9 cellular contexts compared by ENCODE assay signal in genomic region chr15:78059110-78059839, GRCh38.
DNase-seq lines count a peak whose midpoint lies in the region; ATAC-seq and TF ChIP-seq lines count a peak whose summit lies in the region.
"Had no signal": no experiment of that assay in that cellular context is flagged by ENCODE, and none has a peak within 500 bp of the region (broad histone marks: within the 10 kb centered on the region; RNA-seq: fewer than 3 reads in every experiment).

No MANE protein-coding gene starts in this region.

- DNase-seq in LNCaP clone FGC (ENCODE audit: low read depth), result peak; percentile 50
- no peak for DNase-seq in activated naive CD8-positive, alpha-beta T cell treated with anti-CD3 and anti-CD28 coated beads, Interleukin-2, amount 50 U/mL, for 24 hours

- H3K36me3 ChIP-seq in BLaER1 treated with 17β-estradiol and CSF1 and Interleukin-3, amounts not matched to agents 10 nM and 100 nM, result no peaks in the 10 kb centered on the region; a peak in 1 of 22 replicates
- no peaks in the 10 kb centered on the region for H3K36me3 ChIP-seq in muscle layer of duodenum (ENCODE audit: control insufficient read depth in 1 of 2, insufficient read depth in 2 of 2, low read length in 2 of 2)

- peak overlapping the region; percentile 27 to 95 (median 87); a peak in 21 of 22 replicates for H3K27ac ChIP-seq in BLaER1 treated with 17β-estradiol and CSF1 and Interleukin-3, amounts not matched to agents 10 nM and 100 nM
- peak overlapping the region; percentile 48 for H3K27ac ChIP-seq in muscle layer of duodenum (ENCODE audit: low read length)

- no peak for ATAC-seq in activated naive CD8-positive, alpha-beta T cell treated with anti-CD3 and anti-CD28 coated beads, Interleukin-2, amount 50 U/mL, for 24 hours
- no peak for ATAC-seq in GM21526 (IDR thresholded peaks at IDR 0.05; ENCODE audit: low FRiP score, unreplicated experiment)
- no peak for ATAC-seq in HG03342 (IDR thresholded peaks at IDR 0.05; ENCODE audit: unreplicated experiment)
- ATAC-seq in HG02678 (IDR thresholded peaks at IDR 0.05; ENCODE audit: unreplicated experiment), result no peak
- ATAC-seq in HG02571 (IDR thresholded peaks at IDR 0.05; ENCODE audit: unreplicated experiment), result no peak

- no peaks in the 10 kb centered on the region for H3K9me3 Mint-ChIP-seq in activated naive CD8-positive, alpha-beta T cell treated with anti-CD3 and anti-CD28 coated beads, Interleukin-2, amount 50 U/mL, for 24 hours

- 0 out of 20 replicates have a peak overlapping the region, but pooled peaks of 1 of the 10 experiments have one; percentile 24 for H3K4me3 ChIP-seq in BLaER1 treated with 17β-estradiol and CSF1 and Interleukin-3, amounts not matched to agents 10 nM and 100 nM
- no peak overlapping the region for H3K4me3 ChIP-seq in LNCaP clone FGC (ENCODE audit: low read depth, low read length)
- no peak overlapping the region for H3K4me3 ChIP-seq in muscle layer of duodenum (ENCODE audit: low read depth in 1 of 2, low read length in 2 of 2)
- H3K4me3 ChIP-seq: smooth muscle cell had no signal

- no peaks in the 10 kb centered on the region for H3K27me3 ChIP-seq in BLaER1 treated with 17β-estradiol and CSF1 and Interleukin-3, amounts not matched to agents 10 nM and 100 nM
- no peaks in the 10 kb centered on the region for H3K27me3 ChIP-seq in muscle layer of duodenum (ENCODE audit: low read depth, low read length)

- TF ChIP-seq CTCF in LNCaP clone FGC (IDR thresholded peaks at IDR 0.05; ENCODE audit: control insufficient read depth, extremely low read depth, insufficient read depth), result no peak

- H3K27ac Mint-ChIP-seq in activated naive CD8-positive, alpha-beta T cell treated with anti-CD3 and anti-CD28 coated beads, Interleukin-2, amount 50 U/mL, for 24 hours, result peak overlapping the region; percentile 19

- H3K27me3 Mint-ChIP-seq in activated naive CD8-positive, alpha-beta T cell treated with anti-CD3 and anti-CD28 coated beads, Interleukin-2, amount 50 U/mL, for 24 hours, result no peaks in the 10 kb centered on the region

- H3K9ac ChIP-seq in BLaER1 treated with 17β-estradiol and CSF1 and Interleukin-3, amounts not matched to agents 10 nM and 100 nM, result peak overlapping the region in 9 of 11 experiments; percentile 18 to 77 (median 66); a peak in 12 of 22 replicates

- peaks cover 84% of the 10 kb centered on the region for H3K4me1 Mint-ChIP-seq in activated naive CD8-positive, alpha-beta T cell treated with anti-CD3 and anti-CD28 coated beads, Interleukin-2, amount 50 U/mL, for 24 hours

- H3K4me2 ChIP-seq in BLaER1 treated with 17β-estradiol and CSF1 and Interleukin-3, amounts not matched to agents 10 nM and 100 nM, result peak overlapping the region; percentile 68 to 98 (median 89)
- H3K4me2 ChIP-seq: smooth muscle cell had no signal

- H3K4me1 ChIP-seq in BLaER1 treated with 17β-estradiol and CSF1 and Interleukin-3, amounts not matched to agents 10 nM and 100 nM, result peaks cover 93 to 100% (median 98%) of the 10 kb centered on the region in 10 experiments
- peaks cover 52 to 58% of the 10 kb centered on the region in 2 donors for H3K4me1 ChIP-seq in muscle layer of duodenum (ENCODE audit: control insufficient read depth in 1 of 2, insufficient read depth in 2 of 2, low read length in 2 of 2)

- peaks cover 3% of the 10 kb centered on the region for H3K36me3 Mint-ChIP-seq in activated naive CD8-positive, alpha-beta T cell treated with anti-CD3 and anti-CD28 coated beads, Interleukin-2, amount 50 U/mL, for 24 hours (ENCODE audit: low read depth)

- H4K20me1 ChIP-seq in BLaER1 treated with 17β-estradiol and CSF1 and Interleukin-3, amounts not matched to agents 10 nM and 100 nM, result peaks cover 0 to 91% (median 0%) of the 10 kb centered on the region in 11 experiments; a peak in 6 of 22 replicates

- H3K4me3 Mint-ChIP-seq in activated naive CD8-positive, alpha-beta T cell treated with anti-CD3 and anti-CD28 coated beads, Interleukin-2, amount 50 U/mL, for 24 hours, result no peak overlapping the region

- H3K9me3 ChIP-seq in BLaER1 treated with 17β-estradiol and CSF1 and Interleukin-3, amounts not matched to agents 10 nM and 100 nM (replicated peaks in 1 of 11), result no peaks in the 10 kb centered on the region
- H3K9me3 ChIP-seq in muscle layer of duodenum (ENCODE audit: control insufficient read depth in 1 of 2, low read length in 2 of 2), result no peaks in the 10 kb centered on the region
